In the genomic region with DNA sequence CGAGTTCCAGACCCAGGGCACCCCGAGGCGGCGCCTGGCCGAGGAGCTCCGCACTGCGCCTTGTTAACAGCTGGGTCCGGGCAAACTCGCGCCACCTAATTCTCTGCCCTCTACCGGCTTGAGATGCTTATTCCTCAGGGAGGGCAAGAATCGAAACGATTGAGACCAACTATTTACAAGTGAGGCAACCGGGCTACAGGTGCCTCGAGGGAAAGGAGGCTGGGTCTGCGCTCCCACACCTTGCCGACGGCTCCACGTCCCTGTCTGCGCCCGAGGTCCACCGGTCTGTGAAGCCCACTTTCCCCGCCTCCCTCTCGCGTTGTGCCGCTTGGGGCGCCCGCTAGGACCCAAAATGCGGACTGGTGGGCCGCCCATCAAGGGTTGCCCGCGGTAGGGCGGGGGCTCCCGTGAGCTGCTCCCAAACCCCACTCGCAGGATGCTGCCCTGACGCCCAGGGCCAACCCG, we compare ENCODE assay signal across 8 cellular contexts. TPM values are rescaled to one million over a fixed set of nuclear protein-coding genes. Genes with fewer than 3 reads are reported as not detected.
DNase-seq lines count a peak whose midpoint lies in the region; TF ChIP-seq lines count a peak whose summit lies in the region.

No MANE protein-coding gene starts in this region.

- H3K27me3 ChIP-seq in H7 (ENCODE audit: control insufficient read depth, insufficient read depth, low read length) (no peaks in the 10 kb centered on the region), layer of hippocampus (ENCODE audit: control insufficient read depth, insufficient read depth, low read length) (no peaks in the 10 kb centered on the region)

- peak; percentile 35 for TF ChIP-seq CTCF in GM10266 (IDR thresholded peaks at IDR 0.05; ENCODE audit: control insufficient read depth, insufficient read depth, low read depth, missing control alignments)

- peaks cover 3% of the 10 kb centered on the region for H3K36me3 ChIP-seq in H7 (replicated peaks; ENCODE audit: control insufficient read depth, insufficient read depth, low read length)

- DNase-seq in GM10266 (ENCODE audit: extremely low spot score) (peak; percentile 55), H7 (peak; percentile 86), NAMALWA (ENCODE audit: low spot score) (peak; percentile 89), cerebellar cortex (ENCODE audit: low spot score) (peak; percentile 56), MV-4-11 (lab: John Stamatoyannopoulos, UW) (no peak)
- peak in 3 of 4 experiments; percentile 8 to 36 (median 24) for DNase-seq in activated CD4-positive, CD25-positive, alpha-beta regulatory T cell (lab: John Stamatoyannopoulos, UW)
- peak; percentile 5 for DNase-seq in stimulated activated CD4-positive, alpha-beta T cell treated with anti-CD3 and anti-CD28 coated beads, Interleukin-2, amount 100 ng/mL, for 4 hours (ENCODE audit: low read depth)

- H3K27ac ChIP-seq in layer of hippocampus (ENCODE audit: low read depth, low read length), result peak overlapping the region; percentile 79

- peak overlapping the region; percentile 88 for H3K4me3 ChIP-seq in H7 (ENCODE audit: insufficient read depth, low read depth, low read length)

RNA-seq across cellular contexts. Expression of gene AKR1B1, which starts 0.5 kb away (rescaled TPM):
- 108 and 120 TPM in 2 replicates for total RNA-seq in H7 (2014; rRNA removed; shearing (Covaris generic))
